Comparison of ENCODE assay signal across 27 cellular contexts in the genomic region with DNA sequence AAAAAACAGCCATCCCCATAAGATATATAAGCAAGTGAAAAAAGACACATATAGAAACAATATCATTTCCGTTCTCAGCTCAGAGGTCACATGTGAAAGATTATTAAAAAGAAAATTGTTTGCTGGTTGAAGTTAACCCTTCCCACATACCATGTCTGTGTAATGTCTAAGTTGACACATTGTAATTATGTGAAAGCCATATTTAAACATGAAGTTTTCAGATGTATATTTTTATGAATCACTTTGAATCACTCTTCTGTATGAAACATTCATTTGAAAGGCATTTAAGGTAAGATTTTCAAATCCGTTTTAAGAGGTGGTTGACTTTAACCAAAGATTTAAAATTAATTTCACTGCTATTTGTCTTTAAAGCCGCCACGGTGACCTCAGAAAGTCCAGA.
DNase-seq lines count a peak whose midpoint lies in the region; ATAC-seq, FAIRE-seq and TF ChIP-seq lines count a peak whose summit lies in the region.
"Had no signal": no experiment of that assay in that cellular context is flagged by ENCODE, and none has a peak within 500 bp of the region (broad histone marks: within the 10 kb centered on the region; RNA-seq: fewer than 3 reads in every experiment).

No MANE protein-coding gene starts in this region.

- H3K4me2 ChIP-seq in GM23248 (ENCODE audit: unreplicated experiment) (peak overlapping the region; percentile 94), PC-3 (ENCODE audit: low read length) (peak overlapping the region; percentile 66), neural progenitor cell (no peak overlapping the region)
- H3K4me2 ChIP-seq: BLaER1 had no signal

- TF ChIP-seq CTCF in PC-3 (conservative IDR thresholded peaks at IDR 0.05; ENCODE audit: low read depth, low read length), result no peak
- TF ChIP-seq CTCF in bronchial epithelial cell (IDR thresholded peaks at IDR 0.05; ENCODE audit: insufficient read depth, low read length, severe bottlenecking), result no peak
- no peak for TF ChIP-seq CTCF in neural progenitor cell (IDR thresholded peaks at IDR 0.05)
- no peak for TF ChIP-seq CTCF in CD4-positive, alpha-beta T cell (IDR thresholded peaks at IDR 0.05)

- intact Hi-C loops in PC-3 (cut with micrococcal nuclease), result no loop called here
- intact Hi-C loops in CD4-positive, alpha-beta T cell (cut with DNase I, micrococcal nuclease), result no loop called here

- H3K27ac ChIP-seq in GM23248 (no peak overlapping the region), PC-3 (ENCODE audit: low read length) (peak overlapping the region; percentile 50), neural progenitor cell (no peak overlapping the region)
- H3K27ac ChIP-seq in CD4-positive, alpha-beta T cell (ENCODE audit: low read depth, low read length), result no peak overlapping the region
- H3K27ac ChIP-seq: BLaER1, HL-60, Peyer's patch, SJCRH30 had no signal

- no peaks in the 10 kb centered on the region for H3K36me3 Mint-ChIP-seq in neural progenitor cell
- no peaks in the 10 kb centered on the region for H3K36me3 Mint-ChIP-seq in CD4-positive, alpha-beta T cell (ENCODE audit: low read depth)
- H3K36me3 Mint-ChIP-seq: CD4-positive, CD25-positive, alpha-beta regulatory T cell had no signal

- H3K27ac Mint-ChIP-seq in neural progenitor cell, result no peak overlapping the region
- H3K27ac Mint-ChIP-seq in CD4-positive, alpha-beta T cell, result no peak overlapping the region
- H3K27ac Mint-ChIP-seq: CD4-positive, CD25-positive, alpha-beta regulatory T cell had no signal

- H4K20me1 ChIP-seq in GM23248 (ENCODE audit: insufficient read depth) (no peaks in the 10 kb centered on the region), PC-3 (ENCODE audit: low read length) (no peaks in the 10 kb centered on the region), neural progenitor cell (ENCODE audit: low read depth) (no peaks in the 10 kb centered on the region)
- H4K20me1 ChIP-seq: BLaER1 had no signal

- peak; percentile 59 for ATAC-seq in PC-3
- no peak for ATAC-seq in CD4-positive, alpha-beta T cell (ENCODE audit: poor library complexity)
- ATAC-seq: HepG2, K562, Right ventricle myocardium inferior had no signal

- CTCF ChIA-PET in PC-3 (lab: Charles Lee), result no interaction called here
- CTCF ChIA-PET in CD4-positive, alpha-beta T cell (lab: Charles Lee), result no interaction called here

- H2AFZ ChIP-seq in GM23248, result no peak overlapping the region; the same call in 1 of the 2 replicates
- H2AFZ ChIP-seq in PC-3 (ENCODE audit: low read length), result peak overlapping the region; percentile 64
- peak overlapping the region; percentile 3 for H2AFZ ChIP-seq in neural progenitor cell (replicated peaks)

- H3K27me3 ChIP-seq in GM23248 (replicated peaks; ENCODE audit: insufficient read depth) (no peaks in the 10 kb centered on the region), PC-3 (ENCODE audit: low read length) (no peaks in the 10 kb centered on the region), bronchial epithelial cell (ENCODE audit: control insufficient read depth, insufficient read depth, low read length) (no peaks in the 10 kb centered on the region), neural progenitor cell (no peaks in the 10 kb centered on the region)
- no peaks in the 10 kb centered on the region for H3K27me3 ChIP-seq in CD4-positive, alpha-beta T cell (ENCODE audit: control insufficient read depth, insufficient read depth, low read length)
- H3K27me3 ChIP-seq: BLaER1, Peyer's patch, SJCRH30 had no signal

- no peak overlapping the region for H3K4me3 Mint-ChIP-seq in neural progenitor cell
- no peak overlapping the region for H3K4me3 Mint-ChIP-seq in CD4-positive, alpha-beta T cell
- H3K4me3 Mint-ChIP-seq: CD4-positive, CD25-positive, alpha-beta regulatory T cell had no signal

- no peaks in the 10 kb centered on the region for H3K36me3 ChIP-seq in GM23248 (ENCODE audit: low read depth)
- H3K36me3 ChIP-seq in PC-3 (ENCODE audit: low read depth, low read length), result no peaks in the 10 kb centered on the region
- no peaks in the 10 kb centered on the region for H3K36me3 ChIP-seq in bronchial epithelial cell (ENCODE audit: control insufficient read depth, insufficient read depth, low read length)
- no peaks in the 10 kb centered on the region for H3K36me3 ChIP-seq in neural progenitor cell
- H3K36me3 ChIP-seq: BLaER1, Peyer's patch, SJCRH30 had no signal

- H3K27me3 Mint-ChIP-seq in neural progenitor cell (ENCODE audit: insufficient read depth, low read depth), result no peaks in the 10 kb centered on the region
- H3K27me3 Mint-ChIP-seq in CD4-positive, alpha-beta T cell, result no peaks in the 10 kb centered on the region
- H3K27me3 Mint-ChIP-seq: CD4-positive, CD25-positive, alpha-beta regulatory T cell had no signal

- H3K9ac ChIP-seq in GM23248, result no peak overlapping the region
- H3K9ac ChIP-seq in PC-3 (ENCODE audit: low read length), result peak overlapping the region; percentile 6; the same call in 1 of the 2 replicates
- H3K9ac ChIP-seq in neural progenitor cell, result no peak overlapping the region
- H3K9ac ChIP-seq: BLaER1 had no signal

- no TSS peak for BruUV-seq in PC-3 (replicated peaks; lab: Mats Ljungman, UMichigan)

- no peaks in the 10 kb centered on the region for H3K9me3 Mint-ChIP-seq in neural progenitor cell
- peaks cover 4% of the 10 kb centered on the region for H3K9me3 Mint-ChIP-seq in CD4-positive, alpha-beta T cell

- no peak overlapping the region for H3K4me3 ChIP-seq in GM23248
- H3K4me3 ChIP-seq in PC-3 (ENCODE audit: low read length), result no peak overlapping the region
- no peak overlapping the region for H3K4me3 ChIP-seq in bronchial epithelial cell (ENCODE audit: low read depth, low read length)
- H3K4me3 ChIP-seq in neural progenitor cell, result no peak overlapping the region
- H3K4me3 ChIP-seq: BLaER1, K562, Peyer's patch had no signal

- no peaks in the 10 kb centered on the region; the same call in 1 of the 2 replicates for H3K9me2 ChIP-seq in GM23248 (ENCODE audit: insufficient read depth)
- peaks cover 3% of the 10 kb centered on the region; the same call in 1 of the 2 replicates for H3K9me2 ChIP-seq in PC-3 (replicated peaks; ENCODE audit: low read length)

- POLR2A ChIA-PET in PC-3 (lab: Charles Lee; ENCODE audit: unreplicated experiment), result no interaction called here
- POLR2A ChIA-PET in CD4-positive, alpha-beta T cell (lab: Charles Lee), result no interaction called here

- peaks cover 10% of the 10 kb centered on the region for H3F3A ChIP-seq in GM23248 (ENCODE audit: insufficient read depth)
- H3F3A ChIP-seq in PC-3 (ENCODE audit: low read length, unreplicated experiment), result no peaks in the 10 kb centered on the region
- H3F3A ChIP-seq in neural progenitor cell (ENCODE audit: low read depth), result no peaks in the 10 kb centered on the region

- DNase-seq in GM23248, result no peak
- peak; percentile 67 for DNase-seq in PC-3
- peak; percentile 74 for DNase-seq in bronchial epithelial cell (ENCODE audit: low read depth)
- DNase-seq in neural progenitor cell (ENCODE audit: low spot score), result no peak
- no peak for DNase-seq in CD4-positive, alpha-beta T cell
- no peak for DNase-seq in HPDE6-E6E7 (ENCODE audit: extremely low spot score)
- no peak for DNase-seq in HUDEP-2 (lab: John Stamatoyannopoulos, UW; ENCODE audit: unreplicated experiment in 76 of 76)
- DNase-seq in NOMO-1 treated with dmso at 0.1 percent for 144 hours (lab: John Stamatoyannopoulos, UW; ENCODE audit: unreplicated experiment), result no peak
- DNase-seq: CD4-positive, CD25-positive, alpha-beta regulatory T cell; HCEC 1CT; Kasumi-1; NCI-H1105 treated with DMSO at 0.1 percent for 48 hours; NCI-H146; NCI-H1930; NCI-H446 treated with DMSO at 0.1 percent for 48 hours; NCI-H526; NCI-H82; Peyer's patch; SJCRH30 had no signal

- H3K9me3 ChIP-seq in GM23248 (ENCODE audit: low read depth), result no peaks in the 10 kb centered on the region
- H3K9me3 ChIP-seq in PC-3 (ENCODE audit: low read length), result no peaks in the 10 kb centered on the region
- no peaks in the 10 kb centered on the region for H3K9me3 ChIP-seq in neural progenitor cell (ENCODE audit: low read depth)
- no peaks in the 10 kb centered on the region for H3K9me3 ChIP-seq in CD4-positive, alpha-beta T cell (ENCODE audit: control insufficient read depth, low read length)
- H3K9me3 ChIP-seq: BLaER1, Peyer's patch, SJCRH30 had no signal

- in situ Hi-C loops in GM23248 (cut with MboI), result no loop called here

- H3K79me2 ChIP-seq in GM23248 (ENCODE audit: insufficient read depth) (no peaks in the 10 kb centered on the region), PC-3 (ENCODE audit: low read length) (no peaks in the 10 kb centered on the region), neural progenitor cell (ENCODE audit: low read depth) (no peaks in the 10 kb centered on the region)

- peaks cover 16% of the 10 kb centered on the region for H3K4me1 Mint-ChIP-seq in neural progenitor cell
- no peaks in the 10 kb centered on the region for H3K4me1 Mint-ChIP-seq in CD4-positive, alpha-beta T cell (ENCODE audit: low read depth)
- H3K4me1 Mint-ChIP-seq: CD4-positive, CD25-positive, alpha-beta regulatory T cell had no signal

- peaks cover 22% of the 10 kb centered on the region for H3K4me1 ChIP-seq in GM23248 (ENCODE audit: insufficient read depth)
- peaks cover 50% of the 10 kb centered on the region for H3K4me1 ChIP-seq in PC-3 (ENCODE audit: insufficient read depth, low read length)
- peaks cover 11% of the 10 kb centered on the region for H3K4me1 ChIP-seq in neural progenitor cell
- H3K4me1 ChIP-seq: BLaER1, Peyer's patch had no signal

- WGBS in GM23248 (ENCODE audit: low coverage in 1 of 2, low lambda C conversion rate in 2 of 2, missing lambda C conversion rate in 2 of 2), 2 experiments, result 85 to 88% methylated on average over 4 of the region's 4 CpGs

- FAIRE-seq in bronchial epithelial cell (lab: Jason Lieb, UNC), result no peak
- FAIRE-seq: D721Med, GM18507, H1, HepG2, K562 had no signal

Comparison
In these comparisons a context has a peak if more than half of its experiments do, and no peak if none do; other contexts are left out.
1. DNase-seq: peak in PC-3 (single experiment) and bronchial epithelial cell (single experiment); none in GM23248 (single experiment), neural progenitor cell (single experiment), CD4-positive, alpha-beta T cell (0 of 10), HPDE6-E6E7 (single experiment), HUDEP-2 (0 of 76) and NOMO-1 treated with dmso at 0.1 percent for 144 hours (single experiment).